2 cellular contexts compared by ENCODE assay signal in the genomic region with DNA sequence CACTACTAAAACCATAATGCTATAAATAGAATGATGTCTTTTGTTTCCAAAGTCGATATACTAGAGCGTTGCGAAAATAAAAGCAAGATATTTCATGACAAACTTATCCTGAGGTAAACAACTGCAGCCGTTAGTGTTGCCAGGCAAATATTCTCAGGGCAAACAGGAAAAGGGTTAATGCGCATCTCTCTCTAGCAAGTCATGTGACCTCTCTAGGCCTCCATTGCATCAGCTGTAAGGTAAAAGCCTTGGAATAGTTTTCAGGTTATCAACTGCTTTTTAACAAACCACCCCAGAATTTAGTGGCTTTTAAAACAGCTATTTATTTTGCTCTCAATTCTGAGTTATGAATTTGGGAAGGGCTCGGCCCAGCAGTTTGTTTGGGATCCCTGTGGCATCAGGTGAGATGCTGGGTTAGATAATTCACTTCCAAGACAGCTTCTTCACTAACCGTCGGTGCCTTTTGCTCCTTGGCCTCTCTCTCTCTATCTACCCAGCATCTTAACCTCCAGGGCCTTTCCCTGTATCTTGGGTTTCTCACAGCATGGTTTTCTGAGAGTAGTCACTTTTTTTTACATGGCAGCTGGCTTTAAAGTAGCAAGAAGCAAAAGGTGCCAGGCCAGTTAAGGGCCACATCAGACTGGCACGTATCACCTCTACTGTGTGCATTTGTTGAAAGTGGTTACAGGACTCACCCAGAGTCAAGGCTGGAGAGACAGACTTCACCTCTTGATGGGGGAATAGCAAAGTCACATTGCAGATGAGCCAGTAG.
TF ChIP-seq lines count a peak whose summit lies in the region.

No MANE protein-coding gene starts in this region.

TF ChIP-seq in GM23338, 12 proteins besides CTCF, POLR2A, EP300 and RAD21:
- TF ChIP-seq, protein P1, sequence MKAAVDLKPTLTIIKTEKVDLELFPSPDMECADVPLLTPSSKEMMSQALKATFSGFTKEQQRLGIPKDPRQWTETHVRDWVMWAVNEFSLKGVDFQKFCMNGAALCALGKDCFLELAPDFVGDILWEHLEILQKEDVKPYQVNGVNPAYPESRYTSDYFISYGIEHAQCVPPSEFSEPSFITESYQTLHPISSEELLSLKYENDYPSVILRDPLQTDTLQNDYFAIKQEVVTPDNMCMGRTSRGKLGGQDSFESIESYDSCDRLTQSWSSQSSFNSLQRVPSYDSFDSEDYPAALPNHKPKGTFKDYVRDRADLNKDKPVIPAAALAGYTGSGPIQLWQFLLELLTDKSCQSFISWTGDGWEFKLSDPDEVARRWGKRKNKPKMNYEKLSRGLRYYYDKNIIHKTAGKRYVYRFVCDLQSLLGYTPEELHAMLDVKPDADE (IDR thresholded peaks at IDR 0.05), result peak; percentile 55; the same call in 1 of the 2 replicates
- no peak for TF ChIP-seq POLR2AphosphoS5 (IDR thresholded peaks at IDR 0.05; ENCODE audit: low read depth)

TF ChIP-seq in K562, 482 proteins besides CTCF, POLR2A, EP300 and RAD21 (continues in another document):
- TF ChIP-seq ARID1B (IDR thresholded peaks at IDR 0.05), result no peak
- no peak for TF ChIP-seq ZNF134 (CRISPR knock-in tag; conservative IDR thresholded peaks at IDR 0.05)
- TF ChIP-seq, protein P2, sequence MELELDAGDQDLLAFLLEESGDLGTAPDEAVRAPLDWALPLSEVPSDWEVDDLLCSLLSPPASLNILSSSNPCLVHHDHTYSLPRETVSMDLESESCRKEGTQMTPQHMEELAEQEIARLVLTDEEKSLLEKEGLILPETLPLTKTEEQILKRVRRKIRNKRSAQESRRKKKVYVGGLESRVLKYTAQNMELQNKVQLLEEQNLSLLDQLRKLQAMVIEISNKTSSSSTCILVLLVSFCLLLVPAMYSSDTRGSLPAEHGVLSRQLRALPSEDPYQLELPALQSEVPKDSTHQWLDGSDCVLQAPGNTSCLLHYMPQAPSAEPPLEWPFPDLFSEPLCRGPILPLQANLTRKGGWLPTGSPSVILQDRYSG (tag; conservative IDR thresholded peaks at IDR 0.05; ENCODE audit: low read depth), result 0 out of 2 replicates have a peak, but pooled peaks have one; percentile 35
- TF ChIP-seq, protein P3, sequence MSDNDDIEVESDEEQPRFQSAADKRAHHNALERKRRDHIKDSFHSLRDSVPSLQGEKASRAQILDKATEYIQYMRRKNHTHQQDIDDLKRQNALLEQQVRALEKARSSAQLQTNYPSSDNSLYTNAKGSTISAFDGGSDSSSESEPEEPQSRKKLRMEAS (CRISPR knock-in tag; IDR thresholded peaks at IDR 0.05), result no peak
- TF ChIP-seq, protein P4, sequence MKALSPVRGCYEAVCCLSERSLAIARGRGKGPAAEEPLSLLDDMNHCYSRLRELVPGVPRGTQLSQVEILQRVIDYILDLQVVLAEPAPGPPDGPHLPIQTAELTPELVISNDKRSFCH (CRISPR knock-in tag; IDR thresholded peaks at IDR 0.05), result no peak
- TF ChIP-seq, protein P4 (tag; IDR thresholded peaks at IDR 0.05), result no peak; the same call in 1 of the 2 replicates
- TF ChIP-seq NFXL1 (CRISPR knock-in tag; IDR thresholded peaks at IDR 0.05), result no peak
- TF ChIP-seq WHSC1 (IDR thresholded peaks at IDR 0.05; ENCODE audit: low read length), result no peak
- TF ChIP-seq, protein P5, sequence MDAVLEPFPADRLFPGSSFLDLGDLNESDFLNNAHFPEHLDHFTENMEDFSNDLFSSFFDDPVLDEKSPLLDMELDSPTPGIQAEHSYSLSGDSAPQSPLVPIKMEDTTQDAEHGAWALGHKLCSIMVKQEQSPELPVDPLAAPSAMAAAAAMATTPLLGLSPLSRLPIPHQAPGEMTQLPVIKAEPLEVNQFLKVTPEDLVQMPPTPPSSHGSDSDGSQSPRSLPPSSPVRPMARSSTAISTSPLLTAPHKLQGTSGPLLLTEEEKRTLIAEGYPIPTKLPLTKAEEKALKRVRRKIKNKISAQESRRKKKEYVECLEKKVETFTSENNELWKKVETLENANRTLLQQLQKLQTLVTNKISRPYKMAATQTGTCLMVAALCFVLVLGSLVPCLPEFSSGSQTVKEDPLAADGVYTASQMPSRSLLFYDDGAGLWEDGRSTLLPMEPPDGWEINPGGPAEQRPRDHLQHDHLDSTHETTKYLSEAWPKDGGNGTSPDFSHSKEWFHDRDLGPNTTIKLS (IDR thresholded peaks at IDR 0.05; ENCODE audit: borderline replicate concordance, low read depth), result no peak
- TF ChIP-seq ZNF224 (CRISPR knock-in tag; IDR thresholded peaks at IDR 0.05), result no peak
- TF ChIP-seq, protein P6, sequence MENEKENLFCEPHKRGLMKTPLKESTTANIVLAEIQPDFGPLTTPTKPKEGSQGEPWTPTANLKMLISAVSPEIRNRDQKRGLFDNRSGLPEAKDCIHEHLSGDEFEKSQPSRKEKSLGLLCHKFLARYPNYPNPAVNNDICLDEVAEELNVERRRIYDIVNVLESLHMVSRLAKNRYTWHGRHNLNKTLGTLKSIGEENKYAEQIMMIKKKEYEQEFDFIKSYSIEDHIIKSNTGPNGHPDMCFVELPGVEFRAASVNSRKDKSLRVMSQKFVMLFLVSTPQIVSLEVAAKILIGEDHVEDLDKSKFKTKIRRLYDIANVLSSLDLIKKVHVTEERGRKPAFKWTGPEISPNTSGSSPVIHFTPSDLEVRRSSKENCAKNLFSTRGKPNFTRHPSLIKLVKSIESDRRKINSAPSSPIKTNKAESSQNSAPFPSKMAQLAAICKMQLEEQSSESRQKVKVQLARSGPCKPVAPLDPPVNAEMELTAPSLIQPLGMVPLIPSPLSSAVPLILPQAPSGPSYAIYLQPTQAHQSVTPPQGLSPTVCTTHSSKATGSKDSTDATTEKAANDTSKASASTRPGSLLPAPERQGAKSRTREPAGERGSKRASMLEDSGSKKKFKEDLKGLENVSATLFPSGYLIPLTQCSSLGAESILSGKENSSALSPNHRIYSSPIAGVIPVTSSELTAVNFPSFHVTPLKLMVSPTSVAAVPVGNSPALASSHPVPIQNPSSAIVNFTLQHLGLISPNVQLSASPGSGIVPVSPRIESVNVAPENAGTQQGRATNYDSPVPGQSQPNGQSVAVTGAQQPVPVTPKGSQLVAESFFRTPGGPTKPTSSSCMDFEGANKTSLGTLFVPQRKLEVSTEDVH (IDR thresholded peaks at IDR 0.05; ENCODE audit: low read depth, partially characterized antibody), result no peak
- no peak for TF ChIP-seq KDM5B (IDR thresholded peaks at IDR 0.05; ENCODE audit: insufficient replicate concordance, low read depth, low read length)
- TF ChIP-seq ZNF551 (CRISPR knock-in tag; IDR thresholded peaks at IDR 0.05), result no peak
- no peak for TF ChIP-seq NUFIP1 (IDR thresholded peaks at IDR 0.05; ENCODE audit: partially characterized antibody)
- peak; percentile 66 for TF ChIP-seq CXXC5 (CRISPR knock-in tag; IDR thresholded peaks at IDR 0.05)
- TF ChIP-seq XRCC5 (IDR thresholded peaks at IDR 0.05; ENCODE audit: low read depth, low read length), result no peak
- TF ChIP-seq NCOA2 (IDR thresholded peaks at IDR 0.05; ENCODE audit: partially characterized antibody in 2 of 2), result no peak
- TF ChIP-seq MBD2 (IDR thresholded peaks at IDR 0.05; ENCODE audit: borderline replicate concordance, low read depth), result no peak
- TF ChIP-seq, protein P7, sequence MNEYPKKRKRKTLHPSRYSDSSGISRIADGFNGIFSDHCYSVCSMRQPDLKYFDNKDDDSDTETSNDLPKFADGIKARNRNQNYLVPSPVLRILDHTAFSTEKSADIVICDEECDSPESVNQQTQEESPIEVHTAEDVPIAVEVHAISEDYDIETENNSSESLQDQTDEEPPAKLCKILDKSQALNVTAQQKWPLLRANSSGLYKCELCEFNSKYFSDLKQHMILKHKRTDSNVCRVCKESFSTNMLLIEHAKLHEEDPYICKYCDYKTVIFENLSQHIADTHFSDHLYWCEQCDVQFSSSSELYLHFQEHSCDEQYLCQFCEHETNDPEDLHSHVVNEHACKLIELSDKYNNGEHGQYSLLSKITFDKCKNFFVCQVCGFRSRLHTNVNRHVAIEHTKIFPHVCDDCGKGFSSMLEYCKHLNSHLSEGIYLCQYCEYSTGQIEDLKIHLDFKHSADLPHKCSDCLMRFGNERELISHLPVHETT (CRISPR knock-in tag; conservative IDR thresholded peaks at IDR 0.05 in 1 of 2, IDR thresholded peaks at IDR 0.05 in 1 of 2), result no peak
- peak; percentile 12; the same call in 1 of the 2 replicates for TF ChIP-seq MECOM (CRISPR knock-in tag; IDR thresholded peaks at IDR 0.05)
- TF ChIP-seq ZNF174 (CRISPR knock-in tag; IDR thresholded peaks at IDR 0.05), result no peak
- TF ChIP-seq, protein P8, sequence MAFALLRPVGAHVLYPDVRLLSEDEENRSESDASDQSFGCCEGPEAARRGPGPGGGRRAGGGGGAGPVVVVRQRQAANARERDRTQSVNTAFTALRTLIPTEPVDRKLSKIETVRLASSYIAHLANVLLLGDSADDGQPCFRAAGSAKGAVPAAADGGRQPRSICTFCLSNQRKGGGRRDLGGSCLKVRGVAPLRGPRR (CRISPR knock-in tag; IDR thresholded peaks at IDR 0.05), result no peak
- TF ChIP-seq, protein P9, sequence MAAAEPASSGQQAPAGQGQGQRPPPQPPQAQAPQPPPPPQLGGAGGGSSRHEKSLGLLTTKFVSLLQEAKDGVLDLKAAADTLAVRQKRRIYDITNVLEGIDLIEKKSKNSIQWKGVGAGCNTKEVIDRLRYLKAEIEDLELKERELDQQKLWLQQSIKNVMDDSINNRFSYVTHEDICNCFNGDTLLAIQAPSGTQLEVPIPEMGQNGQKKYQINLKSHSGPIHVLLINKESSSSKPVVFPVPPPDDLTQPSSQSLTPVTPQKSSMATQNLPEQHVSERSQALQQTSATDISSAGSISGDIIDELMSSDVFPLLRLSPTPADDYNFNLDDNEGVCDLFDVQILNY (CRISPR knock-in tag; IDR thresholded peaks at IDR 0.05), result no peak
- TF ChIP-seq FOXP1 (CRISPR knock-in tag; IDR thresholded peaks at IDR 0.05), result no peak
- TF ChIP-seq DACH1 (IDR thresholded peaks at IDR 0.05; ENCODE audit: partially characterized antibody), result no peak
- no peak for TF ChIP-seq SMAD3 (CRISPR knock-in tag; conservative IDR thresholded peaks at IDR 0.05)
- TF ChIP-seq, protein P10, sequence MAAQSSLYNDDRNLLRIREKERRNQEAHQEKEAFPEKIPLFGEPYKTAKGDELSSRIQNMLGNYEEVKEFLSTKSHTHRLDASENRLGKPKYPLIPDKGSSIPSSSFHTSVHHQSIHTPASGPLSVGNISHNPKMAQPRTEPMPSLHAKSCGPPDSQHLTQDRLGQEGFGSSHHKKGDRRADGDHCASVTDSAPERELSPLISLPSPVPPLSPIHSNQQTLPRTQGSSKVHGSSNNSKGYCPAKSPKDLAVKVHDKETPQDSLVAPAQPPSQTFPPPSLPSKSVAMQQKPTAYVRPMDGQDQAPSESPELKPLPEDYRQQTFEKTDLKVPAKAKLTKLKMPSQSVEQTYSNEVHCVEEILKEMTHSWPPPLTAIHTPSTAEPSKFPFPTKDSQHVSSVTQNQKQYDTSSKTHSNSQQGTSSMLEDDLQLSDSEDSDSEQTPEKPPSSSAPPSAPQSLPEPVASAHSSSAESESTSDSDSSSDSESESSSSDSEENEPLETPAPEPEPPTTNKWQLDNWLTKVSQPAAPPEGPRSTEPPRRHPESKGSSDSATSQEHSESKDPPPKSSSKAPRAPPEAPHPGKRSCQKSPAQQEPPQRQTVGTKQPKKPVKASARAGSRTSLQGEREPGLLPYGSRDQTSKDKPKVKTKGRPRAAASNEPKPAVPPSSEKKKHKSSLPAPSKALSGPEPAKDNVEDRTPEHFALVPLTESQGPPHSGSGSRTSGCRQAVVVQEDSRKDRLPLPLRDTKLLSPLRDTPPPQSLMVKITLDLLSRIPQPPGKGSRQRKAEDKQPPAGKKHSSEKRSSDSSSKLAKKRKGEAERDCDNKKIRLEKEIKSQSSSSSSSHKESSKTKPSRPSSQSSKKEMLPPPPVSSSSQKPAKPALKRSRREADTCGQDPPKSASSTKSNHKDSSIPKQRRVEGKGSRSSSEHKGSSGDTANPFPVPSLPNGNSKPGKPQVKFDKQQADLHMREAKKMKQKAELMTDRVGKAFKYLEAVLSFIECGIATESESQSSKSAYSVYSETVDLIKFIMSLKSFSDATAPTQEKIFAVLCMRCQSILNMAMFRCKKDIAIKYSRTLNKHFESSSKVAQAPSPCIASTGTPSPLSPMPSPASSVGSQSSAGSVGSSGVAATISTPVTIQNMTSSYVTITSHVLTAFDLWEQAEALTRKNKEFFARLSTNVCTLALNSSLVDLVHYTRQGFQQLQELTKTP (IDR thresholded peaks at IDR 0.05; ENCODE audit: low read depth in 1 of 2, partially characterized antibody in 2 of 2), result no peak
- TF ChIP-seq CEBPG (CRISPR knock-in tag; IDR thresholded peaks at IDR 0.05), result peak; percentile 74; the same call in 1 of the 2 replicates
- TF ChIP-seq CEBPG (tag; conservative IDR thresholded peaks at IDR 0.05 in 1 of 2, IDR thresholded peaks at IDR 0.05 in 1 of 2), result peak in 1 of 2 experiments; percentile 86; a peak in 2 of 4 replicates
- no peak for TF ChIP-seq KLF13 (tag; IDR thresholded peaks at IDR 0.05; ENCODE audit: borderline replicate concordance, low read depth)
- peak in 1 of 2 experiments; percentile 16; a peak in 1 of 4 replicates for TF ChIP-seq TEAD1 (CRISPR knock-in tag; IDR thresholded peaks at IDR 0.05)
- TF ChIP-seq, protein P11, sequence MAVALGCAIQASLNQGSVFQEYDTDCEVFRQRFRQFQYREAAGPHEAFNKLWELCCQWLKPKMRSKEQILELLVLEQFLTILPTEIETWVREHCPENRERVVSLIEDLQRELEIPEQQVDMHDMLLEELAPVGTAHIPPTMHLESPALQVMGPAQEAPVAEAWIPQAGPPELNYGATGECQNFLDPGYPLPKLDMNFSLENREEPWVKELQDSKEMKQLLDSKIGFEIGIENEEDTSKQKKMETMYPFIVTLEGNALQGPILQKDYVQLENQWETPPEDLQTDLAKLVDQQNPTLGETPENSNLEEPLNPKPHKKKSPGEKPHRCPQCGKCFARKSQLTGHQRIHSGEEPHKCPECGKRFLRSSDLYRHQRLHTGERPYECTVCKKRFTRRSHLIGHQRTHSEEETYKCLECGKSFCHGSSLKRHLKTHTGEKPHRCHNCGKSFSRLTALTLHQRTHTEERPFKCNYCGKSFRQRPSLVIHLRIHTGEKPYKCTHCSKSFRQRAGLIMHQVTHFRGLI (CRISPR knock-in tag; IDR thresholded peaks at IDR 0.05), result no peak
- no peak for TF ChIP-seq CBFA2T3 (IDR thresholded peaks at IDR 0.05)
- no peak; the same call in 1 of the 2 replicates for TF ChIP-seq ZNF197 (CRISPR knock-in tag; IDR thresholded peaks at IDR 0.05; ENCODE audit: low read depth)
- TF ChIP-seq LCOR (CRISPR knock-in tag; IDR thresholded peaks at IDR 0.05), result no peak
- TF ChIP-seq, protein P12, sequence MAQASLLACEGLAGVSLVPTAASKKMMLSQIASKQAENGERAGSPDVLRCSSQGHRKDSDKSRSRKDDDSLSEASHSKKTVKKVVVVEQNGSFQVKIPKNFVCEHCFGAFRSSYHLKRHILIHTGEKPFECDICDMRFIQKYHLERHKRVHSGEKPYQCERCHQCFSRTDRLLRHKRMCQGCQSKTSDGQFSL (CRISPR knock-in tag; IDR thresholded peaks at IDR 0.05), result no peak
- TF ChIP-seq, protein P12 (tag; IDR thresholded peaks at IDR 0.05), result peak in 1 of 2 experiments; percentile 12; a peak in 1 of 4 replicates
